ENCODE assay signal across 13 cellular contexts in the genomic region with DNA sequence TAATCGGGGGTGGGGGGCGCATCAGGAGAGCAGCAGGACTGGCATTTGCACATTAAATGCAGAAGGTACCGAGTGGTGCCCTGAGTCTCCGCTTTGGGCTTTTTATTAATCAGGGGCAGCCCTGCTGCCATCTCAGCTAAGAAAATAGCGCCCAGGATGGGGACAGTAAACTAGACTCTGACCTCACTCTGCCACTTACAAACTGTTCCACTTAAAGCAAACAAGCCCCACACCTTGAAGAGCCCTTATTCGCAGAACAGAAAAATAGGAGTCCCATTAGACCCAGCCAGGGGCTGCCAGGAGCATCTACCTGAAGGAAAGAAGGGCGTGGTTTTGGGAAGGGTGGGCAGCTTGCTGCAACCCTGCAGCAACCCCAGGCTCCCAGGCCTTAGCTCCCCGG.
DNase-seq lines count a peak whose midpoint lies in the region; ATAC-seq and TF ChIP-seq lines count a peak whose summit lies in the region.
"Had no signal": no experiment of that assay in that cellular context is flagged by ENCODE, and none has a peak within 500 bp of the region (broad histone marks: within the 10 kb centered on the region; RNA-seq: fewer than 3 reads in every experiment).

No MANE protein-coding gene starts in this region.

- no peak overlapping the region for H3K4ac ChIP-seq in trophoblast cell (ENCODE audit: low read depth, low read length)

- H3K9me2 ChIP-seq in neural cell (ENCODE audit: insufficient read depth, low read length): no peaks in the 10 kb centered on the region

- no peak for TF ChIP-seq RAD21 in neural cell (conservative IDR thresholded peaks at IDR 0.05)

- H3K27ac ChIP-seq in VCaP: peak overlapping the region; percentile 18; the same call in 1 of the 2 replicates
- H3K27ac ChIP-seq in esophagus muscularis mucosa (replicated peaks in 1 of 4): peak overlapping the region; percentile 83 to 90 (median 88)
- H3K27ac ChIP-seq in neural cell (ENCODE audit: low read length): peak overlapping the region; percentile 81
- peak overlapping the region; percentile 82 to 85 for H3K27ac ChIP-seq in thoracic aorta
- no peak overlapping the region for H3K27ac ChIP-seq in trophoblast cell (ENCODE audit: low read depth, low read length)

- H3K9ac ChIP-seq in neural cell (ENCODE audit: low read length): peak overlapping the region; percentile 49
- H3K9ac ChIP-seq in trophoblast cell (ENCODE audit: low read length): no peak overlapping the region

- H3K9me3 Mint-ChIP-seq in T-helper 2 cell treated with Interferon-gamma antibody and Interleukin-4, amounts not matched to agents 5 μg/mL and 100 μg/mL, for 36 hours: no peaks in the 10 kb centered on the region
- H3K9me3 Mint-ChIP-seq: activated T-helper 17 cell treated with anti-CD3 and anti-CD28 coated beads, Interleukin-2, amount 50 U/mL, for 72 hours; nephron progenitor cell had no signal

- no peak overlapping the region for H2BK120ac ChIP-seq in trophoblast cell (ENCODE audit: insufficient read depth, low read length, poor library complexity)

- H3K36me3 ChIP-seq in esophagus muscularis mucosa (peaks cover 24 to 73% (median 70%) of the 10 kb centered on the region in 4 donors), neural cell (ENCODE audit: insufficient read depth, low read length) (no peaks in the 10 kb centered on the region), thoracic aorta (peaks cover 76% of the 10 kb centered on the region), trophoblast cell (ENCODE audit: control insufficient read depth in 1 of 2, insufficient read depth in 2 of 2, low read length in 2 of 2) (no peaks in the 10 kb centered on the region)

- TF ChIP-seq EP300 in esophagus muscularis mucosa (IDR thresholded peaks at IDR 0.05) (no peak), neural cell (conservative IDR thresholded peaks at IDR 0.05; ENCODE audit: poor library complexity, severe bottlenecking) (no peak)

- H3K4me1 Mint-ChIP-seq in T-helper 2 cell treated with Interferon-gamma antibody and Interleukin-4, amounts not matched to agents 5 μg/mL and 100 μg/mL, for 36 hours (ENCODE audit: low read depth): no peaks in the 10 kb centered on the region
- H3K4me1 Mint-ChIP-seq: activated T-helper 17 cell treated with anti-CD3 and anti-CD28 coated beads, Interleukin-2, amount 50 U/mL, for 72 hours had no signal

- no peaks in the 10 kb centered on the region for H3K36me3 Mint-ChIP-seq in T-helper 2 cell treated with Interferon-gamma antibody and Interleukin-4, amounts not matched to agents 5 μg/mL and 100 μg/mL, for 36 hours (ENCODE audit: low read depth)

- TF ChIP-seq CTCF in VCaP (conservative IDR thresholded peaks at IDR 0.05): no peak
- no peak for TF ChIP-seq CTCF in esophagus muscularis mucosa (IDR thresholded peaks at IDR 0.05)
- no peak for TF ChIP-seq CTCF in neural cell (IDR thresholded peaks at IDR 0.05; ENCODE audit: poor library complexity, severe bottlenecking)
- no peak for TF ChIP-seq CTCF in thoracic aorta (IDR thresholded peaks at IDR 0.05)

- H2AFZ ChIP-seq in neural cell (ENCODE audit: low read depth, low read length) (no peak overlapping the region), trophoblast cell (ENCODE audit: insufficient read depth, low read length, poor library complexity) (no peak overlapping the region)

- no peak overlapping the region for H3K14ac ChIP-seq in trophoblast cell (ENCODE audit: low read length)

- no peak overlapping the region for H4K8ac ChIP-seq in trophoblast cell (ENCODE audit: low read depth, low read length)

- no peak overlapping the region for H3K4me3 ChIP-seq in esophagus muscularis mucosa
- no peak overlapping the region for H3K4me3 ChIP-seq in neural cell (ENCODE audit: low read length)
- no peak overlapping the region for H3K4me3 ChIP-seq in thoracic aorta
- no peak overlapping the region for H3K4me3 ChIP-seq in trophoblast cell (ENCODE audit: low read depth, low read length)

- no peak overlapping the region for H4K12ac ChIP-seq in trophoblast cell (ENCODE audit: low read depth, low read length)

- peaks cover 98 to 100% (median 100%) of the 10 kb centered on the region in 4 donors for H3K4me1 ChIP-seq in esophagus muscularis mucosa
- peaks cover 58 to 100% of the 10 kb centered on the region in 2 donors for H3K4me1 ChIP-seq in thoracic aorta (ENCODE audit: control insufficient read depth in 1 of 2, low read depth in 2 of 2)
- H3K4me1 ChIP-seq in trophoblast cell (ENCODE audit: control insufficient read depth in 1 of 2, insufficient read depth in 2 of 2, low read length in 2 of 2): no peaks in the 10 kb centered on the region

- H3K4me2 ChIP-seq in neural cell (ENCODE audit: low read length) (no peak overlapping the region), trophoblast cell (ENCODE audit: low read length) (no peak overlapping the region)

- intact Hi-C loops in esophagus muscularis mucosa (cut with DNase I): no loop called here

- H2AK5ac ChIP-seq in trophoblast cell (ENCODE audit: low read length): no peak overlapping the region

- no peak overlapping the region for H3K18ac ChIP-seq in trophoblast cell (ENCODE audit: low read length)

- H3K79me2 ChIP-seq in neural cell (replicated peaks; ENCODE audit: insufficient read depth, low read length): no peaks in the 10 kb centered on the region
- no peaks in the 10 kb centered on the region for H3K79me2 ChIP-seq in trophoblast cell (ENCODE audit: control insufficient read depth, insufficient read depth, low read length, poor library complexity)

- no peaks in the 10 kb centered on the region for H3K27me3 ChIP-seq in esophagus muscularis mucosa
- no peaks in the 10 kb centered on the region for H3K27me3 ChIP-seq in neural cell (ENCODE audit: insufficient read depth, low read depth, low read length)
- no peaks in the 10 kb centered on the region for H3K27me3 ChIP-seq in thoracic aorta (replicated peaks; ENCODE audit: insufficient read depth)
- no peaks in the 10 kb centered on the region for H3K27me3 ChIP-seq in trophoblast cell (ENCODE audit: insufficient read depth, low read length)

- no peak overlapping the region for H3K23ac ChIP-seq in trophoblast cell (ENCODE audit: low read length)

- no peaks in the 10 kb centered on the region for H4K20me1 ChIP-seq in neural cell (ENCODE audit: insufficient read depth)

- TF ChIP-seq POLR2A in esophagus muscularis mucosa (IDR thresholded peaks at IDR 0.05; ENCODE audit: low read depth): no peak

- H3K79me1 ChIP-seq in trophoblast cell (ENCODE audit: low read length): no peaks in the 10 kb centered on the region

- H3K4me3 Mint-ChIP-seq in T-helper 2 cell treated with Interferon-gamma antibody and Interleukin-4, amounts not matched to agents 5 μg/mL and 100 μg/mL, for 36 hours: no peak overlapping the region
- H3K4me3 Mint-ChIP-seq: activated T-helper 17 cell treated with anti-CD3 and anti-CD28 coated beads, Interleukin-2, amount 50 U/mL, for 72 hours; CD14-positive monocyte; nephron progenitor cell had no signal

- ATAC-seq in thoracic aorta (ENCODE audit: insufficient number of reproducible peaks, low FRiP score, low read depth) (no peak), HG03432 (IDR thresholded peaks at IDR 0.05; ENCODE audit: unreplicated experiment) (no peak)
- ATAC-seq: activated T-helper 17 cell treated with anti-CD3 and anti-CD28 coated beads, Interleukin-2, amount 50 U/mL, for 72 hours had no signal

- H3F3A ChIP-seq in neural cell (ENCODE audit: insufficient read depth, low read length, poor library complexity, severe bottlenecking): no peaks in the 10 kb centered on the region

- H2BK12ac ChIP-seq in trophoblast cell (ENCODE audit: low read length): no peak overlapping the region

- H3K27ac Mint-ChIP-seq in T-helper 2 cell treated with Interferon-gamma antibody and Interleukin-4, amounts not matched to agents 5 μg/mL and 100 μg/mL, for 36 hours: no peak overlapping the region
- H3K27ac Mint-ChIP-seq: activated T-helper 17 cell treated with anti-CD3 and anti-CD28 coated beads, Interleukin-2, amount 50 U/mL, for 72 hours had no signal

- H2BK5ac ChIP-seq in trophoblast cell (ENCODE audit: low read depth, low read length, poor library complexity): no peak overlapping the region

- H4K91ac ChIP-seq in trophoblast cell (ENCODE audit: low read depth, low read length): no peak overlapping the region

- WGBS in esophagus muscularis mucosa: 78% methylated on average over 8 of the region's 8 CpGs
- no CpG with 5 or more reads among the region's 8 CpGs for WGBS in trophoblast cell (ENCODE audit: extremely low coverage, insufficient coverage, insufficient read length)

- H3K27me3 Mint-ChIP-seq in T-helper 2 cell treated with Interferon-gamma antibody and Interleukin-4, amounts not matched to agents 5 μg/mL and 100 μg/mL, for 36 hours (ENCODE audit: low read depth): no peaks in the 10 kb centered on the region

- H3K9me3 ChIP-seq in esophagus muscularis mucosa: no peaks in the 10 kb centered on the region
- no peaks in the 10 kb centered on the region for H3K9me3 ChIP-seq in neural cell (ENCODE audit: low read length)
- no peaks in the 10 kb centered on the region for H3K9me3 ChIP-seq in thoracic aorta
- peaks cover 4% of the 10 kb centered on the region for H3K9me3 ChIP-seq in trophoblast cell (ENCODE audit: insufficient read depth, low read depth, low read length)

- DNase-seq in esophagus muscularis mucosa (ENCODE audit: extremely low spot score): no peak
- DNase-seq in thoracic aorta (ENCODE audit: low spot score): no peak
- no peak for DNase-seq in T-helper 2 cell treated with Interferon-gamma antibody and Interleukin-4, amounts not matched to agents 5 μg/mL and 100 μg/mL, for 36 hours (ENCODE audit: low spot score)
- no peak for DNase-seq in trophoblast cell
- no peak for DNase-seq in AG08395 (ENCODE audit: low spot score)
- DNase-seq: NCI-H2029 treated with DMSO at 0.1 percent for 48 hours, T1000 had no signal

TF ChIP-seq in neural cell, 6 proteins besides CTCF, POLR2A, EP300 and RAD21 (continues in another document):
- TF ChIP-seq MXI1 (conservative IDR thresholded peaks at IDR 0.05; ENCODE audit: poor library complexity, severe bottlenecking): no peak
- TF ChIP-seq SMC3 (conservative IDR thresholded peaks at IDR 0.05; ENCODE audit: poor library complexity): no peak
- no peak for TF ChIP-seq TAF1 (IDR thresholded peaks at IDR 0.05; ENCODE audit: low read depth)
- TF ChIP-seq POLR2AphosphoS5 (IDR thresholded peaks at IDR 0.05): no peak
- no peak for TF ChIP-seq EZH2 (IDR thresholded peaks at IDR 0.05; ENCODE audit: borderline replicate concordance, insufficient read depth, low read length, poor library complexity, severe bottlenecking)
